In the genomic region with DNA sequence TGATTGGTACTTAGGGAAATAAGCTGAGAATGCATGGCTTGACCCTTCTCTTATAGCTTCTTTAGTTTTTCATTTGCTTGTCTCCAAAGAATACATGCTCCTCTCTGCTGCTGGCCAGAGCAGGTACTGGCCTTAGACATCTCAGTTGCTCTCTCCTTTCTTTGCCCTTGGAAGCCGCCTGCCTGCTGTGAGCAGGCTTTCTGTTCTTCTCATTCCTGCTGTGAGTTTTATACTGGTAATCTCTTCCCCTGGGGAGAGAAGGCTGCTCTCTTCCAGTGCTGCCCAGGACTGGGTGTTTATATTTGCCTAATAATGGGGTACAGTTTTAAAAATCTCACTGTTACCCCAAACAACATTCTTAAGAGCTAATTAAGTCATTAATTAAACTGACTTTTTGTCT, we compare ENCODE assay signal across 23 cellular contexts.
DNase-seq lines count a peak whose midpoint lies in the region; ATAC-seq, FAIRE-seq and TF ChIP-seq lines count a peak whose summit lies in the region.
"Had no signal": no experiment of that assay in that cellular context is flagged by ENCODE, and none has a peak within 500 bp of the region (broad histone marks: within the 10 kb centered on the region; RNA-seq: fewer than 3 reads in every experiment).

No MANE protein-coding gene starts in this region.

- H3K4me3 ChIP-seq in HUES6 (ENCODE audit: low read depth, low read length) (no peak overlapping the region; the same call in 1 of the 2 replicates), endodermal cell (ENCODE audit: low read length) (peak overlapping the region; percentile 8)
- H3K4me3 ChIP-seq: A549, MG63, SJSA1 had no signal

- no peaks in the 10 kb centered on the region; the same call in 1 of the 2 replicates for H3K27me3 ChIP-seq in HUES6 (ENCODE audit: control insufficient read depth, insufficient read depth, low read length)
- H3K27me3 ChIP-seq in endodermal cell (ENCODE audit: control insufficient read depth, insufficient read depth, low read length, poor library complexity, severe bottlenecking), result no peaks in the 10 kb centered on the region
- H3K27me3 ChIP-seq: MG63, SJSA1 had no signal

- H3K36me3 ChIP-seq in HUES6 (ENCODE audit: control insufficient read depth, insufficient read depth, low read length) (no peaks in the 10 kb centered on the region), endodermal cell (ENCODE audit: control insufficient read depth, insufficient read depth, low read length) (no peaks in the 10 kb centered on the region)
- H3K36me3 ChIP-seq: MG63, SJSA1 had no signal

- H3K27me3 Mint-ChIP-seq in endodermal cell (ENCODE audit: insufficient read depth), result no peaks in the 10 kb centered on the region
- H3K27me3 Mint-ChIP-seq: CD4-positive, CD25-positive, alpha-beta regulatory T cell had no signal

- H3K9me3 ChIP-seq in HUES6 (ENCODE audit: control insufficient read depth, insufficient read depth, low read depth, low read length) (no peaks in the 10 kb centered on the region), endodermal cell (ENCODE audit: control insufficient read depth, low read length) (no peaks in the 10 kb centered on the region)
- H3K9me3 ChIP-seq: A549, MG63, SJSA1 had no signal

- H3K27ac Mint-ChIP-seq in endodermal cell, result no peak overlapping the region
- H3K27ac Mint-ChIP-seq: CD4-positive, CD25-positive, alpha-beta regulatory T cell had no signal

- H3K36me3 Mint-ChIP-seq in endodermal cell (ENCODE audit: low read depth), result no peaks in the 10 kb centered on the region
- H3K36me3 Mint-ChIP-seq: CD4-positive, CD25-positive, alpha-beta regulatory T cell had no signal

- WGBS in endodermal cell (ENCODE audit: insufficient coverage in 1 of 2, insufficient read length in 1 of 2), 2 experiments, result 0% methylated on average over 1 of the region's 1 CpG; no CpG with 5 or more reads in 1 of the 2 experiments

- H3K4me1 ChIP-seq in HUES6 (ENCODE audit: control insufficient read depth, insufficient read depth, low read length) (peaks cover 24% of the 10 kb centered on the region), endodermal cell (ENCODE audit: control insufficient read depth, insufficient read depth, low read length) (peaks cover 21% of the 10 kb centered on the region)
- H3K4me1 ChIP-seq: A549, SJSA1 had no signal

- peak overlapping the region; percentile 3 for H3K9ac ChIP-seq in HUES6 (ENCODE audit: low read length)
- no peak overlapping the region for H3K9ac ChIP-seq in endodermal cell (ENCODE audit: extremely low read depth, low read length, poor library complexity, severe bottlenecking)

- no peaks in the 10 kb centered on the region for H3K9me3 Mint-ChIP-seq in endodermal cell

- H3K4me1 Mint-ChIP-seq in endodermal cell, result peaks cover 38% of the 10 kb centered on the region
- H3K4me1 Mint-ChIP-seq: CD4-positive, CD25-positive, alpha-beta regulatory T cell had no signal

- peak; percentile 33 for TF ChIP-seq CTCF in endodermal cell (conservative IDR thresholded peaks at IDR 0.05)

- DNase-seq in ELF-1 (ENCODE audit: low read depth, low spot score), result peak; percentile 64
- DNase-seq in endodermal cell, result peak; percentile 84
- peak; percentile 28 for DNase-seq in iPS-NIHi11 (ENCODE audit: low spot score)
- DNase-seq in urothelium cell line (ENCODE audit: low spot score), result no peak
- no peak for DNase-seq in NCI-H526 (lab: John Stamatoyannopoulos, UW)
- DNase-seq in Ammon's horn (ENCODE audit: low spot score), result no peak
- DNase-seq: CD4-positive, CD25-positive, alpha-beta regulatory T cell; DMS 273 treated with DMSO at 0.1 percent for 48 hours; DMS79 treated with DMSO at 0.1 percent for 48 hours; GOT3; MG63; NCI-H1436; NCI-H187 treated with DMSO at 0.1 percent for 48 hours; NCI-H2107; NCI-H510A; NCI-H82 had no signal

- ATAC-seq in HG03442 (IDR thresholded peaks at IDR 0.05; ENCODE audit: unreplicated experiment), result no peak
- ATAC-seq: A549, Right ventricle myocardium inferior had no signal

- no peak for FAIRE-seq in urothelium cell line (lab: Jason Lieb, UNC)
- FAIRE-seq: A549, GM12891, RCC 7860 had no signal

- H3K4me3 Mint-ChIP-seq in endodermal cell, result no peak overlapping the region
- H3K4me3 Mint-ChIP-seq: CD4-positive, CD25-positive, alpha-beta regulatory T cell had no signal

- no peak overlapping the region for H3K27ac ChIP-seq in HUES6 (ENCODE audit: low read depth, low read length)
- H3K27ac ChIP-seq in endodermal cell (ENCODE audit: low read depth, low read length), result no peak overlapping the region
- H3K27ac ChIP-seq: A549, SJSA1 had no signal

Comparison
In these comparisons a context has a peak if more than half of its experiments do, and no peak if none do; other contexts are left out.
1. DNase-seq: peak in ELF-1 (single experiment), endodermal cell (single experiment) and iPS-NIHi11 (single experiment); none in urothelium cell line (single experiment), NCI-H526 (0 of 2) and Ammon's horn (single experiment).